8 cellular contexts compared by ENCODE assay signal in the genomic region with DNA sequence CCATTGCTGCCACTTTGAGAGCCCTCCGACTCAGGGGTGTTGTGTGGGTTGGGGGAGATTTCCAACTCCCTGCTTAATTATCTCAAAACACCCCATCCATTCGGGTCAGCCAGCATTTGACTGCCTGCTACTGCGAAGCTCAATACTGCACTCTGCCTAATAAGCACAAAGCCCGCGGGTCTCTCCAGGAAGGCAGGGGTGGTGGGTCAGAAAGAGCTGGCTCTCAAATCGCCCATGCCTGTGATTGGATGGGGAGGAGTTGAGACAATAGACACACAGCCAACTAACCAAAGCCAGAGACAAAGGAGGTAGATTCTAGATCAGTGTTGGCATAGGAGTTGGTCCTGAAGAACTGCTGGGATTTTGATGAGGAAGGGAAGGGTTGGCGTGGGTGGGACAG. TPM values are rescaled to one million over a fixed set of nuclear protein-coding genes. Genes with fewer than 3 reads are reported as not detected.
DNase-seq lines count a peak whose midpoint lies in the region; ATAC-seq and TF ChIP-seq lines count a peak whose summit lies in the region.
"Had no signal": no experiment of that assay in that cellular context is flagged by ENCODE, and none has a peak within 500 bp of the region (broad histone marks: within the 10 kb centered on the region; RNA-seq: fewer than 3 reads in every experiment).

No MANE protein-coding gene starts in this region.

- H3K4me1 ChIP-seq in GM23338 (ENCODE audit: insufficient read depth) = peaks cover 18% of the 10 kb centered on the region
- H3K4me1 ChIP-seq in MM.1S (ENCODE audit: low read length) = peaks cover 3% of the 10 kb centered on the region; the same call in 1 of the 2 replicates

- no peaks in the 10 kb centered on the region for H3F3A ChIP-seq in GM23338 (replicated peaks; ENCODE audit: low read depth)
- no peaks in the 10 kb centered on the region for H3F3A ChIP-seq in MM.1S (ENCODE audit: insufficient read depth, low read length)

- no peak overlapping the region; the same call in 2 of the 3 replicates for H3K4me3 Mint-ChIP-seq in GM23338
- H3K4me3 Mint-ChIP-seq in activated naive CD8-positive, alpha-beta T cell treated with anti-CD3 and anti-CD28 coated beads for 36 hours = no peak overlapping the region
- peak overlapping the region; percentile 39 for H3K4me3 Mint-ChIP-seq in stimulated activated effector memory CD8-positive, alpha-beta T cell treated with anti-CD3 and anti-CD28 coated beads, Interleukin-12 subunit alpha, Interleukin-12 subunit beta, amount 100 ng/mL, for 72 hours

- H3K9me3 Mint-ChIP-seq in GM23338 = peaks cover 9% of the 10 kb centered on the region
- peaks cover 5% of the 10 kb centered on the region for H3K9me3 Mint-ChIP-seq in activated naive CD8-positive, alpha-beta T cell treated with anti-CD3 and anti-CD28 coated beads for 36 hours
- no peaks in the 10 kb centered on the region for H3K9me3 Mint-ChIP-seq in stimulated activated effector memory CD8-positive, alpha-beta T cell treated with anti-CD3 and anti-CD28 coated beads, Interleukin-12 subunit alpha, Interleukin-12 subunit beta, amount 100 ng/mL, for 72 hours

- peaks cover 24% of the 10 kb centered on the region for H3K4me1 Mint-ChIP-seq in GM23338
- peaks cover 48% of the 10 kb centered on the region for H3K4me1 Mint-ChIP-seq in activated naive CD8-positive, alpha-beta T cell treated with anti-CD3 and anti-CD28 coated beads for 36 hours
- peaks cover 63% of the 10 kb centered on the region for H3K4me1 Mint-ChIP-seq in stimulated activated effector memory CD8-positive, alpha-beta T cell treated with anti-CD3 and anti-CD28 coated beads, Interleukin-12 subunit alpha, Interleukin-12 subunit beta, amount 100 ng/mL, for 72 hours

- H2AFZ ChIP-seq in GM23338 = peak overlapping the region; percentile 89; the same call in 1 of the 2 replicates
- no peak overlapping the region for H2AFZ ChIP-seq in MM.1S (ENCODE audit: low read length)

- H3K36me3 Mint-ChIP-seq in GM23338 (ENCODE audit: low read depth) = no peaks in the 10 kb centered on the region
- peaks cover 11% of the 10 kb centered on the region for H3K36me3 Mint-ChIP-seq in activated naive CD8-positive, alpha-beta T cell treated with anti-CD3 and anti-CD28 coated beads for 36 hours
- peaks cover 3% of the 10 kb centered on the region for H3K36me3 Mint-ChIP-seq in stimulated activated effector memory CD8-positive, alpha-beta T cell treated with anti-CD3 and anti-CD28 coated beads, Interleukin-12 subunit alpha, Interleukin-12 subunit beta, amount 100 ng/mL, for 72 hours

- no peaks in the 10 kb centered on the region for H3K9me3 ChIP-seq in MM.1S (replicated peaks; ENCODE audit: insufficient read depth, low read length)

- H3K4me3 ChIP-seq in GM23338 (no peak overlapping the region), MM.1S (ENCODE audit: low read length) (no peak overlapping the region)

- H3K36me3 ChIP-seq in GM23338 (ENCODE audit: insufficient read depth) (no peaks in the 10 kb centered on the region), MM.1S (replicated peaks; ENCODE audit: insufficient read depth, low read length) (no peaks in the 10 kb centered on the region)

- no peak overlapping the region for H3K27ac Mint-ChIP-seq in GM23338
- H3K27ac Mint-ChIP-seq in activated naive CD8-positive, alpha-beta T cell treated with anti-CD3 and anti-CD28 coated beads for 36 hours = peak overlapping the region; percentile 83
- peak overlapping the region; percentile 92 for H3K27ac Mint-ChIP-seq in stimulated activated effector memory CD8-positive, alpha-beta T cell treated with anti-CD3 and anti-CD28 coated beads, Interleukin-12 subunit alpha, Interleukin-12 subunit beta, amount 100 ng/mL, for 72 hours

- H3K27ac ChIP-seq in GM23338 (ENCODE audit: low read depth) = 0 out of 2 replicates have a peak overlapping the region, but pooled peaks have one; percentile 64
- H3K27ac ChIP-seq in MM.1S (ENCODE audit: low read length) = no peak overlapping the region

- DNase-seq in GM23338 (ENCODE audit: low spot score) (no peak), glomerular visceral epithelial cell (ENCODE audit: extremely low spot score) (peak; percentile 37), NCI-H187 (lab: John Stamatoyannopoulos, UW) (no peak), MM.1S (no peak)
- DNase-seq in activated naive CD8-positive, alpha-beta T cell treated with anti-CD3 and anti-CD28 coated beads for 36 hours = no peak
- no peak for DNase-seq in stimulated activated effector memory CD8-positive, alpha-beta T cell treated with anti-CD3 and anti-CD28 coated beads, Interleukin-12 subunit alpha, Interleukin-12 subunit beta, amount 100 ng/mL, for 72 hours (ENCODE audit: low spot score in 2 of 2)
- DNase-seq: NCI-H1105 had no signal

- no peaks in the 10 kb centered on the region for H4K20me1 ChIP-seq in GM23338 (replicated peaks; ENCODE audit: insufficient read depth)
- no peaks in the 10 kb centered on the region for H4K20me1 ChIP-seq in MM.1S (ENCODE audit: insufficient read depth, low read length)

- peaks cover 11% of the 10 kb centered on the region for H3K27me3 Mint-ChIP-seq in GM23338 (ENCODE audit: insufficient read depth, low read depth, poor library complexity)
- no peaks in the 10 kb centered on the region for H3K27me3 Mint-ChIP-seq in activated naive CD8-positive, alpha-beta T cell treated with anti-CD3 and anti-CD28 coated beads for 36 hours

- H3K9me2 ChIP-seq in GM23338 (ENCODE audit: insufficient read depth) (0 out of 2 replicates have a peak, but pooled peaks cover 6% of the 10 kb centered on the region), MM.1S (replicated peaks; ENCODE audit: insufficient read depth, low read length) (no peaks in the 10 kb centered on the region)

- H3K79me2 ChIP-seq in GM23338 (replicated peaks; ENCODE audit: insufficient read depth) (no peaks in the 10 kb centered on the region), MM.1S (ENCODE audit: low read length) (no peaks in the 10 kb centered on the region)

- H3K27me3 ChIP-seq in GM23338 (ENCODE audit: insufficient read depth) = no peaks in the 10 kb centered on the region
- H3K27me3 ChIP-seq in MM.1S (replicated peaks; ENCODE audit: insufficient read depth, low read length) = 0 out of 2 replicates have a peak, but pooled peaks cover 4% of the 10 kb centered on the region

- ATAC-seq in GM23338 (peak; percentile 53), GM18861 (IDR thresholded peaks at IDR 0.05; ENCODE audit: unreplicated experiment) (no peak)
- no peak for ATAC-seq in stimulated activated effector memory CD8-positive, alpha-beta T cell treated with anti-CD3 and anti-CD28 coated beads, Interleukin-12 subunit alpha, Interleukin-12 subunit beta, amount 100 ng/mL, for 72 hours

- no peak overlapping the region for H3K9ac ChIP-seq in MM.1S (ENCODE audit: low read length)

- H3K4me2 ChIP-seq in GM23338 (no peak overlapping the region), MM.1S (ENCODE audit: low read depth, low read length) (no peak overlapping the region)

- TF ChIP-seq CTCF in GM23338 (conservative IDR thresholded peaks at IDR 0.05; ENCODE audit: low read depth in 2 of 2) (no peak), MM.1S (IDR thresholded peaks at IDR 0.05; ENCODE audit: low read length) (no peak)

TF ChIP-seq in GM23338, 12 proteins besides CTCF, POLR2A, EP300 and RAD21 (continues in another document):
- no peak for TF ChIP-seq STAT1 (IDR thresholded peaks at IDR 0.05; ENCODE audit: unreplicated experiment)

RNA-seq across cellular contexts. Expression of a gene that starts 2.3 kb away (rescaled TPM):
- not detected in 2 replicates for total RNA-seq in GM23338 (2014; rRNA removed; shearing (Covaris generic))
- not detected in 2 replicates for polyA plus RNA-seq in GM23338 (2016; fragmentation: Nextera tagmentation; extraction: Ambion mirVana)
- 10 to 100 TPM; 54.0 to 54.1 TPM for total RNA-seq in activated naive CD8-positive, alpha-beta T cell treated with anti-CD3 and anti-CD28 coated beads for 36 hours

RNA-seq across cellular contexts. Expression of a gene that starts 22.4 kb away (rescaled TPM):
- 0.19 TPM in 1 of 2 replicates, not detected in the other for total RNA-seq in GM23338 (2014; rRNA removed; shearing (Covaris generic))
- polyA plus RNA-seq in GM23338 (2016; fragmentation: Nextera tagmentation; extraction: Ambion mirVana) = 0.17 TPM in 1 of 2 replicates, not detected in the other
- total RNA-seq in activated naive CD8-positive, alpha-beta T cell treated with anti-CD3 and anti-CD28 coated beads for 36 hours = not detected

RNA-seq across cellular contexts. Expression of a gene that starts 40.4 kb away (rescaled TPM):
- total RNA-seq in GM23338 (2014; rRNA removed; shearing (Covaris generic)) = 1.4 and 2.3 TPM in 2 replicates
- 0.38 and 1.2 TPM in 2 replicates for polyA plus RNA-seq in GM23338 (2016; fragmentation: Nextera tagmentation; extraction: Ambion mirVana)
- total RNA-seq in activated naive CD8-positive, alpha-beta T cell treated with anti-CD3 and anti-CD28 coated beads for 36 hours = not detected

Comparison
In these comparisons a context has a peak if more than half of its experiments do, and no peak if none do; other contexts are left out.
1. RNA of a gene that starts 2.3 kb away (total RNA-seq): 54.0 to 54.1 TPM in activated naive CD8-positive, alpha-beta T cell treated with anti-CD3 and anti-CD28 coated beads for 36 hours; not detected in GM23338; every median in the first group is over 10 times any median in the second.